In the genomic region with DNA sequence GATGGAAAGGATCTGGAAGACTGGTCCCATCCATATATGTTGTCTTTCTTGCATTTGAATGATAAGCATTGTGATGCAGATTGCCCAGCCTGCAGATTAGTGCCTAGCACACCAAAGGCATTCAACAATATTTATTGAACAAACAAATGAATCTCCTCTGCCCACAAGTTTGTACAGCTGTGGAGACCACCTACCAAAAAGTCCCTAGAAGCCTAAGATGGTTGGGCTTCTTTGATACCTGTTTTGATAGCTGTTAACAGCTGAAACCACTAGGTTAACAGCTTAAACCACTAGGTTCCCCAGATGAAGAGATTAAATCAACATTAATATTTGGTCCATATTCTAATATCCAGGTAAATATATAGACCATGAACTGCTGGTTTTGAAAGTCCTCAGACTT, we compare ENCODE assay signal across 17 cellular contexts.
"Had no signal": no experiment of that assay in that cellular context is flagged by ENCODE, and none has a peak within 500 bp of the region (broad histone marks: within the 10 kb centered on the region; RNA-seq: fewer than 3 reads in every experiment).

No MANE protein-coding gene starts in this region.

- H3K27me3 ChIP-seq: colonic mucosa, hepatocyte, tibial nerve had no signal

- H3K9me3 ChIP-seq: colonic mucosa, tibial nerve had no signal

- ATAC-seq: left colon, left ventricle myocardium superior, right cardiac atrium had no signal

- H3K27me3 Mint-ChIP-seq: naive B cell had no signal

- H3K4me3 Mint-ChIP-seq: naive B cell, neural crest cell had no signal

- DNase-seq: colonic mucosa; dermis blood vessel endothelial cell; foreskin melanocyte; head of caudate nucleus; left colon; left ventricle myocardium superior; mesendoderm; naive B cell; posterior cingulate gyrus; right cardiac atrium; stimulated activated CD4-positive, alpha-beta T cell treated with anti-CD3 and anti-CD28 coated beads, Interleukin-2, amount 100 ng/mL, for 48 hours; stimulated activated naive CD4-positive, alpha-beta T cell treated with Interleukin-2 at 50 U/mL for 16 hours had no signal

- H3K4me1 Mint-ChIP-seq: neural crest cell had no signal

- H3K9me3 Mint-ChIP-seq: naive B cell, neural crest cell had no signal

- H3K4me3 ChIP-seq: colonic mucosa, hepatocyte, lung, smooth muscle cell, tibial nerve had no signal

- H3K27ac ChIP-seq: colonic mucosa, hepatocyte, tibial nerve had no signal

- H3K4me1 ChIP-seq: colonic mucosa had no signal

- H3K36me3 ChIP-seq: colonic mucosa, tibial nerve had no signal
